Comparison of ENCODE assay signal across 24 cellular contexts in the genomic region with DNA sequence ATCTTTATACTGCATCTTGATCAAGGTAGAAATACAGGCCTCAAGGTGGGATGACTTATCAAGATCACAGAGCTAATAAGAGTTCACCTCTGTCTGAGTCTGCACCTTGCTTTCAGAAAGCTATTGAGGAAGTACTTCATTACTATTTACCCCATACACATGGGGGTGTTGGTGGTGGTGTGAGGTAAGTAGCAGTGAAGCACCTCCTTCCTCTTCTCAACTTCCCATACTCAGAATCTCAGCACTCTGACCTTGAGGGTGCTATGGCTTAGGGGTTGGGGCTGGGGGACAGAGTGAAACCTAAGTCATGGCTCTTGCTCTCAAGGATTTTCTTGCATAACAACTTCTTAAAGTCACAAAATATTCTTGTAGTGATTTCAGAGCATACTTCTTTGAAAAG.
"Had no signal": no experiment of that assay in that cellular context is flagged by ENCODE, and none has a peak within 500 bp of the region (broad histone marks: within the 10 kb centered on the region; RNA-seq: fewer than 3 reads in every experiment).

No MANE protein-coding gene starts in this region.

- DNase-seq: activated CD4-positive, alpha-beta T cell treated with anti-CD3 and anti-CD28 coated beads for 4 hours; activated CD4-positive, alpha-beta T cell treated with anti-CD3 and anti-CD28 coated beads, Interleukin-2, amount 50 U/mL, for 48 hours; activated CD8-positive, alpha-beta memory T cell treated with anti-CD3 and anti-CD28 coated beads for 24 hours; activated effector memory CD4-positive, alpha-beta T cell treated with anti-CD3 and anti-CD28 coated beads, Interleukin-2, amount 50 U/mL, for 16 hours; activated naive CD4-positive, alpha-beta T cell treated with anti-CD3 and anti-CD28 coated beads for 36 hours; activated naive CD8-positive, alpha-beta T cell treated with anti-CD3 and anti-CD28 coated beads for 36 hours; adrenal gland; aorta; body of pancreas; colonic mucosa; effector CD8-positive, alpha-beta T cell; gastrocnemius medialis; islet precursor cell; left ventricle myocardium superior; nephron progenitor cell; pancreas; retina; sigmoid colon; small intestine; stimulated activated CD4-positive, alpha-beta T cell treated with anti-CD3 and anti-CD28 coated beads, Interleukin-4, amount 100 ng/mL, for 4 hours; stimulated activated CD8-positive, alpha-beta memory T cell treated with anti-CD3 and anti-CD28 coated beads, Interleukin-4, amount 100 ng/mL, for 48 hours; stimulated activated naive CD4-positive, alpha-beta T cell; tibial artery had no signal

- H3K27ac Mint-ChIP-seq: activated naive CD4-positive, alpha-beta T cell treated with anti-CD3 and anti-CD28 coated beads for 36 hours; activated naive CD8-positive, alpha-beta T cell treated with anti-CD3 and anti-CD28 coated beads for 36 hours; activated T-helper 1 cell treated with anti-CD3 and anti-CD28 coated beads, Interleukin-12 subunit alpha, Interleukin-12 subunit beta, Interleukin-2, Interleukin-4 antibody, amounts not matched to agents 30 ng/mL and 10 ng/mL and 1 ng/mL, durations not matched to agents 14 hours and 24 hours and 36 hours; nephron progenitor cell had no signal

- H3K4me1 Mint-ChIP-seq: nephron progenitor cell had no signal

- H3K4me3 Mint-ChIP-seq: activated naive CD4-positive, alpha-beta T cell treated with anti-CD3 and anti-CD28 coated beads for 36 hours; activated naive CD8-positive, alpha-beta T cell treated with anti-CD3 and anti-CD28 coated beads for 36 hours; activated T-helper 1 cell treated with anti-CD3 and anti-CD28 coated beads, Interleukin-12 subunit alpha, Interleukin-12 subunit beta, Interleukin-2, Interleukin-4 antibody, amounts not matched to agents 30 ng/mL and 10 ng/mL and 1 ng/mL, durations not matched to agents 14 hours and 24 hours and 36 hours; nephron progenitor cell had no signal

- ATAC-seq: body of pancreas, gastrocnemius medialis, left ventricle myocardium superior, pancreas had no signal
